In the genomic region with DNA sequence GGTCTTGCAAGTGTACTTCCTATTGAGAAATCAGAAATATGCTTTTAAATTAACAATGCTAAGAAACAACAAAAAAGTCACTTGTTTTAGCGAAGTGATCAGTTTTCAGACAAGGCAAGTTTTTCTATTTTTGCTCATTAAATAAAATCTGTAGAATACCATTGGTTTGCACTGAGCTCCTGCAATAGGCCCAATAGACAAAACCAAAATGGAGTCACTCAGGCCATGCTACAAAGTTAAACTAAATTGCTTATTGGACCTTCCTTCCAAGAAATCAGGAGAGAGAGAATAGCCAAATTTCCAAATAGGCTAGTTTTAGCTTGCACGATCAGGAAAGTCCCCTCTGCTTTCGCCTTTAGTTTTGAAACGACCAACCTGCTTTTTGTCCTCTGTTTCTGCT, we compare ENCODE assay signal across 37 cellular contexts.
DNase-seq lines count a peak whose midpoint lies in the region; ATAC-seq, FAIRE-seq and TF ChIP-seq lines count a peak whose summit lies in the region.
"Had no signal": no experiment of that assay in that cellular context is flagged by ENCODE, and none has a peak within 500 bp of the region (broad histone marks: within the 10 kb centered on the region; RNA-seq: fewer than 3 reads in every experiment).

No MANE protein-coding gene starts in this region.

- no peak overlapping the region for H3K56ac ChIP-seq in mesendoderm (ENCODE audit: low read length)

- H3K9me2 ChIP-seq in SK-N-SH, result no peaks in the 10 kb centered on the region

- H3F3A ChIP-seq in SK-N-SH (replicated peaks; ENCODE audit: insufficient read depth) (no peaks in the 10 kb centered on the region), neural progenitor cell (ENCODE audit: low read depth) (no peaks in the 10 kb centered on the region)

- H3K4ac ChIP-seq in mesendoderm (ENCODE audit: low read depth, low read length), result no peak overlapping the region

- CTCF ChIA-PET in SK-N-SH (lab: Yijun Ruan, JAX) (interaction anchor here (0.7 to 1.4 kb wide), 2 partner anchors 23 to 284 kb away, joined by 3 to 5 read pairs; no protein-coding TSS in a partner anchor), GM12878 (lab: Yijun Ruan, JAX) (no interaction called here)

- H2AK5ac ChIP-seq in mesendoderm (ENCODE audit: low read length), result no peak overlapping the region

- SMC1A ChIA-PET in GM12878 (lab: Charles Lee; ENCODE audit: uncharacterized antibody, unreplicated experiment), result interaction anchor here (0.6 to 1.6 kb wide), 4 partner anchors 10 to 69 kb away, joined by 3 to 5 read pairs (median 4); no protein-coding TSS in a partner anchor

- H3K27ac Mint-ChIP-seq in neural progenitor cell, result no peak overlapping the region
- H3K27ac Mint-ChIP-seq: B cell; CD14-positive monocyte; CD4-positive, alpha-beta memory T cell; CD4-positive, alpha-beta T cell; CD4-positive, CD25-positive, alpha-beta regulatory T cell; CD8-positive, alpha-beta memory T cell; CD8-positive, alpha-beta T cell had no signal

- no peak for TF ChIP-seq RAD21 in SK-N-SH (IDR thresholded peaks at IDR 0.05; ENCODE audit: low read length)
- TF ChIP-seq RAD21 in GM12878 (IDR thresholded peaks at IDR 0.05; ENCODE audit: insufficient read depth, low read depth, low read length), result no peak

- no peak overlapping the region for H2BK15ac ChIP-seq in mesendoderm (replicated peaks; ENCODE audit: low read depth)

- in situ Hi-C loops in GM12878 (cut with MboI), result no loop called here

- TF ChIP-seq EP300 in SK-N-SH (IDR thresholded peaks at IDR 0.05; ENCODE audit: borderline replicate concordance in 1 of 2, low read depth in 1 of 2, low read length in 1 of 2) (no peak), GM12878 (IDR thresholded peaks at IDR 0.05; ENCODE audit: borderline replicate concordance in 1 of 2, control insufficient read depth in 1 of 2, low read depth in 2 of 2, low read length in 2 of 2) (no peak)

- RAD21 ChIA-PET in GM12878 (lab: Charles Lee; ENCODE audit: unreplicated experiment), result interaction anchor here (0.6 kb wide), 1 partner anchor 113 kb away, joined by 3 read pairs; no protein-coding TSS in a partner anchor

- H3K9me3 Mint-ChIP-seq in neural progenitor cell, result no peaks in the 10 kb centered on the region

- H3K79me2 ChIP-seq in SK-N-SH (ENCODE audit: insufficient read depth), result no peaks in the 10 kb centered on the region
- no peaks in the 10 kb centered on the region for H3K79me2 ChIP-seq in GM12878 (ENCODE audit: control insufficient read depth, insufficient read depth, low read length)
- H3K79me2 ChIP-seq in mesendoderm (ENCODE audit: control insufficient read depth, insufficient read depth, low read length), result no peaks in the 10 kb centered on the region
- no peaks in the 10 kb centered on the region for H3K79me2 ChIP-seq in neural progenitor cell (ENCODE audit: low read depth)

- no TSS peak for BruUV-seq in GM12878 (replicated peaks; lab: Mats Ljungman, UMichigan)

- H3K4me1 ChIP-seq in SK-N-SH (ENCODE audit: control insufficient read depth in 1 of 2, insufficient read depth in 2 of 2, low read depth in 1 of 2, low read length in 1 of 2) (no peaks in the 10 kb centered on the region; a peak in 1 of 4 replicates), GM12878 (ENCODE audit: control insufficient read depth, insufficient read depth, low read length) (no peaks in the 10 kb centered on the region), mesendoderm (ENCODE audit: control insufficient read depth, low read depth, low read length) (peaks cover 7% of the 10 kb centered on the region), neural progenitor cell (no peaks in the 10 kb centered on the region)
- H3K4me1 ChIP-seq: A549; BE2C; BLaER1; BLaER1 treated with 17β-estradiol and CSF1 and Interleukin-3, amounts not matched to agents 10 nM and 100 nM; Caco-2 had no signal

- H3K4me3 ChIP-seq in SK-N-SH (ENCODE audit: low read depth in 2 of 2, low read length in 1 of 2), result no peak overlapping the region
- H3K4me3 ChIP-seq in GM12878, result no peak overlapping the region
- H3K4me3 ChIP-seq in mesendoderm (ENCODE audit: low read length), result no peak overlapping the region
- no peak overlapping the region for H3K4me3 ChIP-seq in neural progenitor cell
- H3K4me3 ChIP-seq: A549; BLaER1; BLaER1 treated with 17β-estradiol and CSF1 and Interleukin-3, amounts not matched to agents 10 nM and 100 nM had no signal

- DNase-seq in SK-N-SH (no peak), GM12878 (ENCODE audit: low read depth, low spot score) (no peak), mesendoderm (no peak), neural progenitor cell (ENCODE audit: low spot score) (no peak), AG20443 (ENCODE audit: low spot score) (no peak), NCI-H1092 treated with DMSO at 0.1 percent for 48 hours (lab: John Stamatoyannopoulos, UW) (no peak), globus pallidus (ENCODE audit: low spot score) (no peak)
- DNase-seq: 8988T; ACHN; AML-193; BE2C; C1 segment of cervical spinal cord; Caco-2; Calu3; CD4-positive, alpha-beta memory T cell; CD4-positive, alpha-beta T cell; CD4-positive, CD25-positive, alpha-beta regulatory T cell; CD8-positive, alpha-beta memory T cell; CD8-positive, alpha-beta T cell; COR-L47; DMS 273 treated with DMSO at 0.1 percent for 48 hours; DMS153; DMS53; DMS79; DMS79 treated with DMSO at 0.1 percent for 48 hours; DND-41; EL had no signal

- no peak overlapping the region for H4K5ac ChIP-seq in mesendoderm (ENCODE audit: low read length)

- no peak overlapping the region for H3K4me2 ChIP-seq in SK-N-SH
- H3K4me2 ChIP-seq in GM12878 (ENCODE audit: control insufficient read depth, insufficient read depth), result no peak overlapping the region
- no peak overlapping the region for H3K4me2 ChIP-seq in mesendoderm (ENCODE audit: low read length)
- H3K4me2 ChIP-seq in neural progenitor cell, result no peak overlapping the region
- H3K4me2 ChIP-seq: A549; BLaER1; BLaER1 treated with 17β-estradiol and CSF1 and Interleukin-3, amounts not matched to agents 10 nM and 100 nM had no signal

- H3K27ac ChIP-seq in SK-N-SH (ENCODE audit: low read depth in 2 of 2, low read length in 1 of 2) (no peak overlapping the region), GM12878 (ENCODE audit: control insufficient read depth, insufficient read depth) (no peak overlapping the region), mesendoderm (ENCODE audit: low read depth, low read length) (no peak overlapping the region), neural progenitor cell (no peak overlapping the region)
- H3K27ac ChIP-seq: 22Rv1; A549; BLaER1; BLaER1 treated with 17β-estradiol and CSF1 and Interleukin-3, amounts not matched to agents 10 nM and 100 nM; C4-2B had no signal

- H3K36me3 Mint-ChIP-seq in neural progenitor cell, result no peaks in the 10 kb centered on the region
- H3K36me3 Mint-ChIP-seq: CD14-positive monocyte; CD4-positive, alpha-beta memory T cell; CD4-positive, CD25-positive, alpha-beta regulatory T cell; CD8-positive, alpha-beta memory T cell; CD8-positive, alpha-beta T cell had no signal

- no peaks in the 10 kb centered on the region for H3K4me1 Mint-ChIP-seq in neural progenitor cell
- H3K4me1 Mint-ChIP-seq: B cell; CD14-positive monocyte; CD4-positive, alpha-beta memory T cell; CD4-positive, CD25-positive, alpha-beta regulatory T cell; CD8-positive, alpha-beta memory T cell had no signal

- H3K9me3 ChIP-seq in SK-N-SH (no peaks in the 10 kb centered on the region), GM12878 (replicated peaks; ENCODE audit: control insufficient read depth, insufficient read depth, low read length) (no peaks in the 10 kb centered on the region), neural progenitor cell (ENCODE audit: low read depth) (no peaks in the 10 kb centered on the region)
- H3K9me3 ChIP-seq: A549; BE2C; BLaER1; BLaER1 treated with 17β-estradiol and CSF1 and Interleukin-3, amounts not matched to agents 10 nM and 100 nM; Caco-2 had no signal

- H3K79me1 ChIP-seq in mesendoderm (ENCODE audit: low read length), result no peaks in the 10 kb centered on the region

- H3K18ac ChIP-seq in mesendoderm (ENCODE audit: low read length), result no peak overlapping the region

- ATAC-seq in SK-N-SH treated with all-trans-retinoic acid at 6 μM for 48 hours (no peak), GM12878 (no peak)
- ATAC-seq: A549; CD8-positive, alpha-beta T cell had no signal

- H2BK5ac ChIP-seq in mesendoderm (ENCODE audit: low read length), result no peak overlapping the region

- intact Hi-C loops in GM12878 (cut with micrococcal nuclease; ENCODE audit: unreplicated experiment), result no loop called here

- TF ChIP-seq CTCF in SK-N-SH (IDR thresholded peaks at IDR 0.05), result no peak
- no peak for TF ChIP-seq CTCF in GM12878 (IDR thresholded peaks at IDR 0.05 in 2 of 3, conservative IDR thresholded peaks at IDR 0.05 in 1 of 3; ENCODE audit: control insufficient read depth in 2 of 3, extremely low read depth in 1 of 3, insufficient read depth in 1 of 3, low read depth in 3 of 3, low read length in 3 of 3)
- TF ChIP-seq CTCF in neural progenitor cell (IDR thresholded peaks at IDR 0.05), result no peak

- no peak overlapping the region for H4K8ac ChIP-seq in mesendoderm (ENCODE audit: low read depth, low read length)

- no peak overlapping the region for H3K4me3 Mint-ChIP-seq in neural progenitor cell
- H3K4me3 Mint-ChIP-seq: B cell; CD14-positive monocyte; CD4-positive, alpha-beta memory T cell; CD4-positive, alpha-beta T cell; CD4-positive, CD25-positive, alpha-beta regulatory T cell; CD8-positive, alpha-beta memory T cell; CD8-positive, alpha-beta T cell had no signal

- no peak for TF ChIP-seq POLR2A in GM12878 (IDR thresholded peaks at IDR 0.05; ENCODE audit: low read depth, low read length)

- H3K36me3 ChIP-seq in SK-N-SH (replicated peaks in 1 of 2; ENCODE audit: control insufficient read depth in 1 of 2, insufficient read depth in 2 of 2, low read length in 1 of 2) (no peaks in the 10 kb centered on the region), GM12878 (ENCODE audit: control insufficient read depth in 2 of 2, insufficient read depth in 2 of 2, low read length in 1 of 2) (no peaks in the 10 kb centered on the region), mesendoderm (ENCODE audit: control insufficient read depth, insufficient read depth, low read length) (no peaks in the 10 kb centered on the region), neural progenitor cell (no peaks in the 10 kb centered on the region)
- H3K36me3 ChIP-seq: BE2C; BLaER1; BLaER1 treated with 17β-estradiol and CSF1 and Interleukin-3, amounts not matched to agents 10 nM and 100 nM had no signal

- no peak overlapping the region for H2AFZ ChIP-seq in SK-N-SH (ENCODE audit: low read depth)
- H2AFZ ChIP-seq in GM12878 (ENCODE audit: control insufficient read depth, low read depth, low read length), result no peak overlapping the region
- peak overlapping the region; percentile 35 for H2AFZ ChIP-seq in neural progenitor cell (replicated peaks)

- POLR2A ChIA-PET in SK-N-SH (lab: Yijun Ruan, JAX), result no interaction called here
- POLR2A ChIA-PET in GM12878 (lab: Charles Lee), result interaction anchor here (1.2 kb wide), 1 partner anchor 43 kb away, joined by 3 read pairs; no protein-coding TSS in a partner anchor

- H2BK120ac ChIP-seq in mesendoderm (ENCODE audit: low read depth, low read length), result peak overlapping the region; percentile 28

- 44% methylated on average over 4 of the region's 4 CpGs for WGBS in SK-N-SH (ENCODE audit: low lambda C conversion rate)
- WGBS in GM12878 (ENCODE audit: insufficient coverage, insufficient replicate concordance, low lambda C conversion rate, missing lambda C conversion rate), result 56% methylated on average over 4 of the region's 4 CpGs
- no CpG with 5 or more reads among the region's 4 CpGs for WGBS in mesendoderm (ENCODE audit: extremely low coverage, insufficient coverage, low lambda C conversion rate)

- H3K27me3 ChIP-seq in SK-N-SH (ENCODE audit: insufficient read depth) (no peaks in the 10 kb centered on the region), GM12878 (replicated peaks in 1 of 2; ENCODE audit: control insufficient read depth in 2 of 2, insufficient read depth in 2 of 2, low read length in 1 of 2) (no peaks in the 10 kb centered on the region), mesendoderm (ENCODE audit: insufficient read depth, low read length, poor library complexity) (no peaks in the 10 kb centered on the region), neural progenitor cell (no peaks in the 10 kb centered on the region)
- H3K27me3 ChIP-seq: BE2C; BLaER1; BLaER1 treated with 17β-estradiol and CSF1 and Interleukin-3, amounts not matched to agents 10 nM and 100 nM had no signal

- H3K9ac ChIP-seq in SK-N-SH (no peak overlapping the region), GM12878 (ENCODE audit: control insufficient read depth, insufficient read depth, low read length) (no peak overlapping the region), mesendoderm (ENCODE audit: low read length) (no peak overlapping the region), neural progenitor cell (no peak overlapping the region)
- H3K9ac ChIP-seq: BLaER1; BLaER1 treated with 17β-estradiol and CSF1 and Interleukin-3, amounts not matched to agents 10 nM and 100 nM had no signal

- H3K27me3 Mint-ChIP-seq in neural progenitor cell (ENCODE audit: insufficient read depth, low read depth), result peaks cover 3% of the 10 kb centered on the region
- H3K27me3 Mint-ChIP-seq: B cell; CD4-positive, alpha-beta memory T cell; CD4-positive, alpha-beta T cell; CD4-positive, CD25-positive, alpha-beta regulatory T cell; CD8-positive, alpha-beta memory T cell had no signal

- no peak for FAIRE-seq in GM12878 (lab: Jason Lieb, UNC)
- FAIRE-seq: A204.1, A549, D721Med had no signal

- no peak overlapping the region for H3K23ac ChIP-seq in mesendoderm (ENCODE audit: low read length)

- H4K20me1 ChIP-seq in SK-N-SH (ENCODE audit: insufficient read depth) (no peaks in the 10 kb centered on the region), GM12878 (ENCODE audit: control insufficient read depth, insufficient read depth) (no peaks in the 10 kb centered on the region), neural progenitor cell (ENCODE audit: low read depth) (no peaks in the 10 kb centered on the region)
- H4K20me1 ChIP-seq: BLaER1; BLaER1 treated with 17β-estradiol and CSF1 and Interleukin-3, amounts not matched to agents 10 nM and 100 nM had no signal
